In genomic region chr3:119809249-119810017, GRCh38 we compare ENCODE assay signal across 8 cellular contexts. TPM values are rescaled to one million over a fixed set of nuclear protein-coding genes. Genes with fewer than 3 reads are reported as not detected.
DNase-seq lines count a peak whose midpoint lies in the region; ATAC-seq and TF ChIP-seq lines count a peak whose summit lies in the region.

No MANE protein-coding gene starts in this region.

- intact Hi-C loops in sciatic nerve (cut with DNase I), result no loop called here

- ATAC-seq in GM19043 (IDR thresholded peaks at IDR 0.05; ENCODE audit: low read depth, unreplicated experiment) (peak; percentile 37), HG03196 (IDR thresholded peaks at IDR 0.05; ENCODE audit: unreplicated experiment) (peak; percentile 35), sciatic nerve (peak; percentile 35)

- CTCF ChIA-PET in AG04450 (lab: Charles Lee), result no interaction called here

- no peak overlapping the region for H3K27ac ChIP-seq in AG04450 (ENCODE audit: low read depth, low read length)
- no peak overlapping the region for H3K27ac ChIP-seq in duodenal mucosa (ENCODE audit: low read depth, low read length)

- H3K27me3 ChIP-seq in AG04450 (ENCODE audit: control insufficient read depth, insufficient read depth, low read length), result peaks cover 25% of the 10 kb centered on the region
- H3K27me3 ChIP-seq in duodenal mucosa (ENCODE audit: control insufficient read depth in 1 of 2, insufficient read depth in 2 of 2, low read length in 2 of 2), result no peaks in the 10 kb centered on the region

- no peak for TF ChIP-seq CTCF in AG04450 (IDR thresholded peaks at IDR 0.05; ENCODE audit: low read depth, low read length)

- POLR2A ChIA-PET in AG04450 (lab: Yijun Ruan, JAX), result no interaction called here

- H3K36me3 ChIP-seq in duodenal mucosa (ENCODE audit: control insufficient read depth in 1 of 2, insufficient read depth in 2 of 2, low read length in 2 of 2), result peaks cover 8 to 44% of the 10 kb centered on the region in 2 donors

- no peaks in the 10 kb centered on the region for H3K4me1 ChIP-seq in duodenal mucosa (ENCODE audit: control insufficient read depth in 1 of 2, insufficient read depth in 2 of 2, low read length in 2 of 2)

- peak overlapping the region in 1 of 2 donors; percentile 9 for H3K9ac ChIP-seq in duodenal mucosa (ENCODE audit: low read depth in 1 of 2, low read length in 2 of 2)

- DNase-seq in AG04450 (ENCODE audit: low read depth, low spot score) (no peak), sciatic nerve (ENCODE audit: low spot score) (no peak), SIG-M5 treated with dmso at 0.1 percent for 504 hours (lab: John Stamatoyannopoulos, UW; ENCODE audit: unreplicated experiment) (no peak), NCI-H2107 (lab: John Stamatoyannopoulos, UW) (no peak), COR-L47 (lab: John Stamatoyannopoulos, UW) (no peak)

- H3K9me3 ChIP-seq in AG04450 (ENCODE audit: control insufficient read depth, insufficient read depth, low read length) (no peaks in the 10 kb centered on the region), duodenal mucosa (ENCODE audit: control insufficient read depth in 1 of 2, low read length in 2 of 2) (no peaks in the 10 kb centered on the region)

- H3K4me3 ChIP-seq in AG04450 (ENCODE audit: low read depth, low read length) (peak overlapping the region; percentile 46), duodenal mucosa (ENCODE audit: low read depth in 1 of 2, low read length in 2 of 2) (peak overlapping the region; percentile 55 to 69)

RNA-seq across cellular contexts. Expression of gene NR1I2, which starts 27.5 kb away (rescaled TPM):
- not detected in 2 replicates for polyA plus RNA-seq in AG04450 (2011; rRNA removed)
- polyA minus RNA-seq in AG04450 (2011; rRNA and poly(A)+ RNA removed), result not detected in 2 replicates
- total RNA-seq in sciatic nerve, result not detected
